31 cellular contexts compared by ENCODE assay signal in genomic region chr3:87426916-87427315, GRCh38.
DNase-seq lines count a peak whose midpoint lies in the region; ATAC-seq, FAIRE-seq and TF ChIP-seq lines count a peak whose summit lies in the region.
"Had no signal": no experiment of that assay in that cellular context is flagged by ENCODE, and none has a peak within 500 bp of the region (broad histone marks: within the 10 kb centered on the region; RNA-seq: fewer than 3 reads in every experiment).

No MANE protein-coding gene starts in this region.

- H3K27me3 ChIP-seq in bronchial epithelial cell (ENCODE audit: control insufficient read depth, insufficient read depth, low read length) (no peaks in the 10 kb centered on the region), smooth muscle cell (ENCODE audit: low read depth) (no peaks in the 10 kb centered on the region)
- H3K27me3 ChIP-seq: foreskin keratinocyte, spleen, suprapubic skin, vagina had no signal

- no peak overlapping the region for H3K27ac ChIP-seq in smooth muscle cell (ENCODE audit: low read depth)
- H3K27ac ChIP-seq: epithelial cell of prostate, foreskin keratinocyte, left ventricle myocardium inferior, SK-N-MC, spleen, suprapubic skin, vagina had no signal

- WGBS in smooth muscle cell (ENCODE audit: low lambda C conversion rate), result 34% methylated on average over 2 of the region's 2 CpGs

- TF ChIP-seq CTCF in bronchial epithelial cell (IDR thresholded peaks at IDR 0.05; ENCODE audit: insufficient read depth, low read length, severe bottlenecking) (no peak), smooth muscle cell (IDR thresholded peaks at IDR 0.05; ENCODE audit: borderline replicate concordance, insufficient read depth, poor library complexity, severe bottlenecking) (no peak)

- H3K9me3 ChIP-seq in smooth muscle cell (replicated peaks; ENCODE audit: low read depth), result no peaks in the 10 kb centered on the region
- H3K9me3 ChIP-seq: left ventricle myocardium inferior, spleen, suprapubic skin, vagina had no signal

- DNase-seq in EH (ENCODE audit: low read depth), result peak; percentile 27
- DNase-seq in M059J (ENCODE audit: low read depth), result peak; percentile 24
- peak; percentile 54 for DNase-seq in bronchial epithelial cell (ENCODE audit: low read depth)
- DNase-seq in smooth muscle cell (lab: John Stamatoyannopoulos, UW; ENCODE audit: unreplicated experiment), result no peak
- DNase-seq in globus pallidus (ENCODE audit: low spot score), result no peak
- DNase-seq: activated CD4-positive, alpha-beta T cell treated with anti-CD3 and anti-CD28 coated beads for 4 hours; activated naive CD4-positive, alpha-beta T cell treated with Interleukin-2 at 50 U/mL for 16 hours; activated T-cell treated with anti-CD3 and anti-CD28 coated beads, Interleukin-2, amount 50 U/mL, for 72 hours; aorta; foreskin keratinocyte; hippocampal formation; Karpas-422; left ventricle myocardium inferior; naive thymus-derived CD8-positive, alpha-beta T cell; NCI-H1048; NCI-H187; NCI-H69; occipital lobe; RPMI8226; spleen; stimulated activated CD4-positive, alpha-beta T cell treated with anti-CD3 and anti-CD28 coated beads, Interleukin-4, amount 100 ng/mL, for 1 hour; T-helper 17 cell had no signal

- H3K4me1 ChIP-seq in smooth muscle cell (ENCODE audit: low read depth), result no peaks in the 10 kb centered on the region
- H3K4me1 ChIP-seq: foreskin keratinocyte, left ventricle myocardium inferior, spleen, suprapubic skin, vagina had no signal

- no peak overlapping the region for H3K9ac ChIP-seq in smooth muscle cell (ENCODE audit: low read depth)

- H3F3A ChIP-seq in smooth muscle cell (ENCODE audit: low read depth), result no peaks in the 10 kb centered on the region

- H2AFZ ChIP-seq in smooth muscle cell (ENCODE audit: low read depth), result peak overlapping the region; percentile 16
- H2AFZ ChIP-seq: GM23338 had no signal

- FAIRE-seq in bronchial epithelial cell (lab: Jason Lieb, UNC), result no peak
- FAIRE-seq: GM12878 had no signal

- ATAC-seq in HG02798 (IDR thresholded peaks at IDR 0.05; ENCODE audit: poor library complexity, unreplicated experiment) (no peak), HG02763 (IDR thresholded peaks at IDR 0.05; ENCODE audit: unreplicated experiment) (no peak)
- ATAC-seq: activated T-cell treated with anti-CD3 and anti-CD28 coated beads, Interleukin-2, amount 50 U/mL, for 72 hours; foreskin keratinocyte; GM12878; GM23338; naive thymus-derived CD8-positive, alpha-beta T cell; stimulated activated memory B cell treated with anti-CD40 and anti-IgM and Interleukin-4, amounts not matched to agents 10 μg/mL and 1 μg/mL and 100 μg/mL, for 72 hours; T-helper 17 cell had no signal

- H3K4me2 ChIP-seq in smooth muscle cell, result no peak overlapping the region
- H3K4me2 ChIP-seq: GM23338 had no signal

- H3K36me3 ChIP-seq in bronchial epithelial cell (ENCODE audit: control insufficient read depth, insufficient read depth, low read length) (no peaks in the 10 kb centered on the region), smooth muscle cell (ENCODE audit: low read depth) (no peaks in the 10 kb centered on the region)
- H3K36me3 ChIP-seq: left ventricle myocardium inferior, spleen, suprapubic skin, vagina had no signal

- H4K20me1 ChIP-seq in smooth muscle cell (ENCODE audit: low read depth), result no peaks in the 10 kb centered on the region

- H3K4me3 ChIP-seq in bronchial epithelial cell (ENCODE audit: low read depth, low read length), result no peak overlapping the region
- no peak overlapping the region for H3K4me3 ChIP-seq in smooth muscle cell
- H3K4me3 ChIP-seq: GM12878, GM23338, left ventricle myocardium inferior, SK-N-MC, spleen, suprapubic skin, vagina had no signal

- H3K79me2 ChIP-seq in smooth muscle cell (ENCODE audit: low read depth), result no peaks in the 10 kb centered on the region

Comparison
In these comparisons a context has a peak if more than half of its experiments do, and no peak if none do; other contexts are left out.
1. DNase-seq: peak in EH (single experiment), M059J (single experiment) and bronchial epithelial cell (single experiment); none in smooth muscle cell (single experiment) and globus pallidus (single experiment).